1 cellular context compared by ENCODE assay signal in genomic region chr20:63739129-63740069, GRCh38.
TF ChIP-seq lines count a peak whose summit lies in the region.

Gene SLC2A4RG (plus strand): TSS chr20:63739776. CDS start chr20:63739913, 137 bp downstream.

TF ChIP-seq in HepG2, 621 proteins besides CTCF, POLR2A, EP300 and RAD21 (continued from another document and continues in another):
- TF ChIP-seq TBP (CRISPR knock-in tag; IDR thresholded peaks at IDR 0.05) (peak; percentile 88; the same call in 1 of the 2 replicates), HMGXB3 (CRISPR knock-in tag; IDR thresholded peaks at IDR 0.05; ENCODE audit: borderline replicate concordance) (peak; percentile 35; the same call in 1 of the 2 replicates), ZNF605 (CRISPR knock-in tag; IDR thresholded peaks at IDR 0.05) (peak; percentile 84), UBTF (CRISPR knock-in tag; IDR thresholded peaks at IDR 0.05) (peak; percentile 97), NCOA1 (CRISPR knock-in tag; IDR thresholded peaks at IDR 0.05) (0 out of 2 replicates have a peak, but pooled peaks have one; percentile 43), PHF8 (CRISPR knock-in tag; IDR thresholded peaks at IDR 0.05) (peak; percentile 88), ZNF704 (CRISPR knock-in tag; IDR thresholded peaks at IDR 0.05; ENCODE audit: borderline replicate concordance) (peak; percentile 86), ZNF263 (CRISPR knock-in tag; IDR thresholded peaks at IDR 0.05) (peak; percentile 57; the same call in 1 of the 2 replicates), SRY (CRISPR knock-in tag; IDR thresholded peaks at IDR 0.05) (peak; percentile 66; the same call in 1 of the 2 replicates), FLYWCH1 (CRISPR knock-in tag; IDR thresholded peaks at IDR 0.05) (peak; percentile 58; the same call in 1 of the 2 replicates), TEAD2 (CRISPR knock-in tag; IDR thresholded peaks at IDR 0.05) (0 out of 2 replicates have a peak, but pooled peaks have one; percentile 81), CEBPB (IDR thresholded peaks at IDR 0.05; ENCODE audit: borderline replicate concordance, low read depth, low read length) (peak; percentile 33; the same call in 1 of the 2 replicates), ZNF138 (CRISPR knock-in tag; IDR thresholded peaks at IDR 0.05; ENCODE audit: low read depth) (0 out of 2 replicates have a peak, but pooled peaks have one; percentile 58), ZBTB26 (CRISPR knock-in tag; IDR thresholded peaks at IDR 0.05; ENCODE audit: borderline replicate concordance) (no peak), ZNF564 (CRISPR knock-in tag; IDR thresholded peaks at IDR 0.05) (0 out of 2 replicates have a peak, but pooled peaks have one; percentile 10), ARID2 (CRISPR knock-in tag; IDR thresholded peaks at IDR 0.05; ENCODE audit: borderline replicate concordance) (no peak), BRD4 (CRISPR knock-in tag; IDR thresholded peaks at IDR 0.05) (peak; percentile 88), ZSCAN21 (CRISPR knock-in tag; IDR thresholded peaks at IDR 0.05; ENCODE audit: borderline replicate concordance) (peak; percentile 92), DMAP1 (CRISPR knock-in tag; IDR thresholded peaks at IDR 0.05) (peak; percentile 86), YY1 (IDR thresholded peaks at IDR 0.05; ENCODE audit: insufficient read depth, insufficient replicate concordance, low read depth, low read length) (peak; percentile 76), FOXP4 (CRISPR knock-in tag; IDR thresholded peaks at IDR 0.05) (peak; percentile 82; the same call in 1 of the 2 replicates), ZNF740 (CRISPR knock-in tag; IDR thresholded peaks at IDR 0.05) (peak; percentile 86), ZNF878 (CRISPR knock-in tag; IDR thresholded peaks at IDR 0.05) (no peak)
- TF ChIP-seq, protein P1, sequence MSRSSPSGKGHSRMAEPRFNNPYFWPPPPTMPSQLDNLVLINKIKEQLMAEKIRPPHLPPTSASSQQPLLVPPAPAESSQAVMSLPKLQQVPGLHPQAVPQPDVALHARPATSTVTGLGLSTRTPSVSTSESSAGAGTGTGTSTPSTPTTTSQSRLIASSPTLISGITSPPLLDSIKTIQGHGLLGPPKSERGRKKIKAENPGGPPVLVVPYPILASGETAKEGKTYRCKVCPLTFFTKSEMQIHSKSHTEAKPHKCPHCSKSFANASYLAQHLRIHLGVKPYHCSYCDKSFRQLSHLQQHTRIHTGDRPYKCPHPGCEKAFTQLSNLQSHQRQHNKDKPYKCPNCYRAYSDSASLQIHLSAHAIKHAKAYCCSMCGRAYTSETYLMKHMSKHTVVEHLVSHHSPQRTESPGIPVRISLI (CRISPR knock-in tag; IDR thresholded peaks at IDR 0.05; ENCODE audit: borderline replicate concordance): no peak; the same call in 1 of the 2 replicates
- TF ChIP-seq, protein P2, sequence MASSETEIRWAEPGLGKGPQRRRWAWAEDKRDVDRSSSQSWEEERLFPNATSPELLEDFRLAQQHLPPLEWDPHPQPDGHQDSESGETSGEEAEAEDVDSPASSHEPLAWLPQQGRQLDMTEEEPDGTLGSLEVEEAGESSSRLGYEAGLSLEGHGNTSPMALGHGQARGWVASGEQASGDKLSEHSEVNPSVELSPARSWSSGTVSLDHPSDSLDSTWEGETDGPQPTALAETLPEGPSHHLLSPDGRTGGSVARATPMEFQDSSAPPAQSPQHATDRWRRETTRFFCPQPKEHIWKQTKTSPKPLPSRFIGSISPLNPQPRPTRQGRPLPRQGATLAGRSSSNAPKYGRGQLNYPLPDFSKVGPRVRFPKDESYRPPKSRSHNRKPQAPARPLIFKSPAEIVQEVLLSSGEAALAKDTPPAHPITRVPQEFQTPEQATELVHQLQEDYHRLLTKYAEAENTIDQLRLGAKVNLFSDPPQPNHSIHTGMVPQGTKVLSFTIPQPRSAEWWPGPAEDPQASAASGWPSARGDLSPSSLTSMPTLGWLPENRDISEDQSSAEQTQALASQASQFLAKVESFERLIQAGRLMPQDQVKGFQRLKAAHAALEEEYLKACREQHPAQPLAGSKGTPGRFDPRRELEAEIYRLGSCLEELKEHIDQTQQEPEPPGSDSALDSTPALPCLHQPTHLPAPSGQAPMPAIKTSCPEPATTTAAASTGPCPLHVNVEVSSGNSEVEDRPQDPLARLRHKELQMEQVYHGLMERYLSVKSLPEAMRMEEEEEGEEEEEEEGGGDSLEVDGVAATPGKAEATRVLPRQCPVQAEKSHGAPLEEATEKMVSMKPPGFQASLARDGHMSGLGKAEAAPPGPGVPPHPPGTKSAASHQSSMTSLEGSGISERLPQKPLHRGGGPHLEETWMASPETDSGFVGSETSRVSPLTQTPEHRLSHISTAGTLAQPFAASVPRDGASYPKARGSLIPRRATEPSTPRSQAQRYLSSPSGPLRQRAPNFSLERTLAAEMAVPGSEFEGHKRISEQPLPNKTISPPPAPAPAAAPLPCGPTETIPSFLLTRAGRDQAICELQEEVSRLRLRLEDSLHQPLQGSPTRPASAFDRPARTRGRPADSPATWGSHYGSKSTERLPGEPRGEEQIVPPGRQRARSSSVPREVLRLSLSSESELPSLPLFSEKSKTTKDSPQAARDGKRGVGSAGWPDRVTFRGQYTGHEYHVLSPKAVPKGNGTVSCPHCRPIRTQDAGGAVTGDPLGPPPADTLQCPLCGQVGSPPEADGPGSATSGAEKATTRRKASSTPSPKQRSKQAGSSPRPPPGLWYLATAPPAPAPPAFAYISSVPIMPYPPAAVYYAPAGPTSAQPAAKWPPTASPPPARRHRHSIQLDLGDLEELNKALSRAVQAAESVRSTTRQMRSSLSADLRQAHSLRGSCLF (CRISPR knock-in tag; IDR thresholded peaks at IDR 0.05; ENCODE audit: borderline replicate concordance): peak; percentile 88
- TF ChIP-seq, protein P3, sequence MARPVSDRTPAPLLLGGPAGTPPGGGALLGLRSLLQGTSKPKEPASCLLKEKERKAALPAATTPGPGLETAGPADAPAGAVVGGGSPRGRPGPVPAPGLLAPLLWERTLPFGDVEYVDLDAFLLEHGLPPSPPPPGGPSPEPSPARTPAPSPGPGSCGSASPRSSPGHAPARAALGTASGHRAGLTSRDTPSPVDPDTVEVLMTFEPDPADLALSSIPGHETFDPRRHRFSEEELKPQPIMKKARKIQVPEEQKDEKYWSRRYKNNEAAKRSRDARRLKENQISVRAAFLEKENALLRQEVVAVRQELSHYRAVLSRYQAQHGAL (CRISPR knock-in tag; IDR thresholded peaks at IDR 0.05; ENCODE audit: not compliant biosample characterization): peak; percentile 97
- TF ChIP-seq, protein P4, sequence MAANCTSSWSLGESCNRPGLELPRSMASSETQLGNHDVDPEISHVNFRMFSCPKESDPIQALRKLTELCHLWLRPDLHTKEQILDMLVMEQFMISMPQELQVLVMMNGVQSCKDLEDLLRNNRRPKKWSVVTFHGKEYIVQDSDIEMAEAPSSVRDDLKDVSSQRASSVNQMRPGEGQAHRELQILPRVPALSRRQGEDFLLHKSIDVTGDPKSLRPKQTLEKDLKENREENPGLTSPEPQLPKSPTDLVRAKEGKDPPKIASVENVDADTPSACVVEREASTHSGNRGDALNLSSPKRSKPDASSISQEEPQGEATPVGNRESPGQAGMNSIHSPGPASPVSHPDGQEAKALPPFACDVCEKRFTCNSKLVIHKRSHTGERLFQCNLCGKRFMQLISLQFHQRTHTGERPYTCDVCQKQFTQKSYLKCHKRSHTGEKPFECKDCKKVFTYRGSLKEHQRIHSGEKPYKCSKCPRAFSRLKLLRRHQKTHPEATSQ (CRISPR knock-in tag; IDR thresholded peaks at IDR 0.05; ENCODE audit: borderline replicate concordance): peak; percentile 72; the same call in 1 of the 2 replicates
